18 cellular contexts compared by ENCODE assay signal in the genomic region with DNA sequence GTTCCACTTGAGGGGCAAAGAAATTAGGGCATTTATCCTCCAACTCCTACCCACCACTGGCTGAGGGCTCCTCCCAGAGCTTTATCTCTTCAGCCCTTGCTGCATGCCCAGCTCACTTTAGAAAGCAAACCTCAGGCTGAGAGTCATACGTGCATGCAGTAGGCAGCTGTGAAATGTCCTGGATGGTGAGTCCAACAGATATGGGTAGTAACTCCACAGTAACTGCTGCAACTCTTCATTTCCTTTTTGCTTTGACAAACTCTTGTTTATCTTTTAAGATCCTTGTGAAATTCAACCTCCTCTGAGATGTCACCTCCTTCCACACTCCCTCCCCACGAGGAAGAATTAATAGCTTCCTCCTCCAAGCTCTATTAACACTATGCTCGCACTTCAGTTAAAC.
"Had no signal": no experiment of that assay in that cellular context is flagged by ENCODE, and none has a peak within 500 bp of the region (broad histone marks: within the 10 kb centered on the region; RNA-seq: fewer than 3 reads in every experiment).

No MANE protein-coding gene starts in this region.

- H3K9ac ChIP-seq: neural progenitor cell had no signal

- ATAC-seq: activated naive CD4-positive, alpha-beta T cell treated with anti-CD3 and anti-CD28 coated beads, Interleukin-2, amount 50 U/mL, for 72 hours; mucosa of descending colon; SK-N-SH treated with all-trans-retinoic acid at 6 μM for 48 hours; upper lobe of right lung had no signal

- H3K27ac ChIP-seq: ascending aorta, colonic mucosa, epithelial cell of prostate, left ventricle myocardium inferior, neural progenitor cell, ovary, skin epidermis, thyroid gland, upper lobe of right lung had no signal

- DNase-seq: activated T-cell treated with anti-CD3 and anti-CD28 coated beads, Interleukin-2, amount 50 U/mL, for 1 hour; colonic mucosa; foreskin fibroblast; immature natural killer cell; left ventricle myocardium inferior; mucosa of descending colon; ovary; stimulated activated CD4-positive, alpha-beta T cell treated with anti-CD3 and anti-CD28 coated beads, Interleukin-1b, Interleukin-23, amount 100 ng/mL, for 48 hours; substantia nigra; T-helper 1 cell; thyroid gland; upper lobe of right lung had no signal

- H3K4me2 ChIP-seq: neural progenitor cell had no signal

- H3K4me3 ChIP-seq: ascending aorta, colonic mucosa, left ventricle myocardium inferior, mucosa of descending colon, neural progenitor cell, ovary, skin epidermis, thyroid gland, upper lobe of right lung had no signal

- H3K4me1 ChIP-seq: ascending aorta, colonic mucosa, left ventricle myocardium inferior, thyroid gland had no signal

- H3K36me3 ChIP-seq: ascending aorta, colonic mucosa, left ventricle myocardium inferior, neural progenitor cell, ovary, thyroid gland, upper lobe of right lung had no signal

- H3K9me3 ChIP-seq: ascending aorta, colonic mucosa, left ventricle myocardium inferior, mucosa of descending colon, ovary, thyroid gland, upper lobe of right lung had no signal

- H3K27me3 ChIP-seq: ascending aorta, colonic mucosa, neural progenitor cell, ovary, thyroid gland, upper lobe of right lung had no signal

- H2AFZ ChIP-seq: neural progenitor cell had no signal
